Comparison of ENCODE assay signal across 1 cellular context in the genomic region with DNA sequence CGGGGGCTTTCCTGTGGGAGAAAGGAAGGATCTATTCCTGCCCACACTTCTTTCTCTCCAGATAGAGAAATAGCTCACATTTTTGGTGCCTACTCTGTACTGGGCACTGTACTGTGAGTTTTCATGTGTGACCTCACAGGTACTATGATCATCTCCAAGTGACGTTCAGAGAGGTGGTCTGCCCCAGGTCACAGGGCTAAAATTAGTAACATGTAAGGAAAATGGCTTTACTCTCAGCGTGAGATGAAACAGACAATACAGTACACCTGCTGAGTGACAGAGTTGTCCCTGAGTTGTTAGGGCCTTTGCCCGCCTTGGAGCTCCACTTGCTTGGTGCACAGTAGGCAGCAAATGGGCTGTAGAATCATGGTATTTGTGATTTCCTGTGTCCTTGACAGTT.
TF ChIP-seq lines count a peak whose summit lies in the region.

No MANE protein-coding gene starts in this region.

TF ChIP-seq in WTC11, 78 proteins besides CTCF, POLR2A, EP300 and RAD21 (continued from another document):
- TF ChIP-seq, protein P1, sequence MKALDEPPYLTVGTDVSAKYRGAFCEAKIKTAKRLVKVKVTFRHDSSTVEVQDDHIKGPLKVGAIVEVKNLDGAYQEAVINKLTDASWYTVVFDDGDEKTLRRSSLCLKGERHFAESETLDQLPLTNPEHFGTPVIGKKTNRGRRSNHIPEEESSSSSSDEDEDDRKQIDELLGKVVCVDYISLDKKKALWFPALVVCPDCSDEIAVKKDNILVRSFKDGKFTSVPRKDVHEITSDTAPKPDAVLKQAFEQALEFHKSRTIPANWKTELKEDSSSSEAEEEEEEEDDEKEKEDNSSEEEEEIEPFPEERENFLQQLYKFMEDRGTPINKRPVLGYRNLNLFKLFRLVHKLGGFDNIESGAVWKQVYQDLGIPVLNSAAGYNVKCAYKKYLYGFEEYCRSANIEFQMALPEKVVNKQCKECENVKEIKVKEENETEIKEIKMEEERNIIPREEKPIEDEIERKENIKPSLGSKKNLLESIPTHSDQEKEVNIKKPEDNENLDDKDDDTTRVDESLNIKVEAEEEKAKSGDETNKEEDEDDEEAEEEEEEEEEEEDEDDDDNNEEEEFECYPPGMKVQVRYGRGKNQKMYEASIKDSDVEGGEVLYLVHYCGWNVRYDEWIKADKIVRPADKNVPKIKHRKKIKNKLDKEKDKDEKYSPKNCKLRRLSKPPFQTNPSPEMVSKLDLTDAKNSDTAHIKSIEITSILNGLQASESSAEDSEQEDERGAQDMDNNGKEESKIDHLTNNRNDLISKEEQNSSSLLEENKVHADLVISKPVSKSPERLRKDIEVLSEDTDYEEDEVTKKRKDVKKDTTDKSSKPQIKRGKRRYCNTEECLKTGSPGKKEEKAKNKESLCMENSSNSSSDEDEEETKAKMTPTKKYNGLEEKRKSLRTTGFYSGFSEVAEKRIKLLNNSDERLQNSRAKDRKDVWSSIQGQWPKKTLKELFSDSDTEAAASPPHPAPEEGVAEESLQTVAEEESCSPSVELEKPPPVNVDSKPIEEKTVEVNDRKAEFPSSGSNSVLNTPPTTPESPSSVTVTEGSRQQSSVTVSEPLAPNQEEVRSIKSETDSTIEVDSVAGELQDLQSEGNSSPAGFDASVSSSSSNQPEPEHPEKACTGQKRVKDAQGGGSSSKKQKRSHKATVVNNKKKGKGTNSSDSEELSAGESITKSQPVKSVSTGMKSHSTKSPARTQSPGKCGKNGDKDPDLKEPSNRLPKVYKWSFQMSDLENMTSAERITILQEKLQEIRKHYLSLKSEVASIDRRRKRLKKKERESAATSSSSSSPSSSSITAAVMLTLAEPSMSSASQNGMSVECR (CRISPR knock-in tag; IDR thresholded peaks at IDR 0.05; ENCODE audit: borderline replicate concordance): no peak
- TF ChIP-seq ZNF138 (CRISPR knock-in tag; conservative IDR thresholded peaks at IDR 0.05) (no peak), NR3C1 (CRISPR knock-in tag; conservative IDR thresholded peaks at IDR 0.05; ENCODE audit: low read depth) (no peak), TCF7 (CRISPR knock-in tag; IDR thresholded peaks at IDR 0.05; ENCODE audit: low read depth) (no peak), NFE2L1 (CRISPR knock-in tag; IDR thresholded peaks at IDR 0.05) (no peak)
- TF ChIP-seq, protein P2, sequence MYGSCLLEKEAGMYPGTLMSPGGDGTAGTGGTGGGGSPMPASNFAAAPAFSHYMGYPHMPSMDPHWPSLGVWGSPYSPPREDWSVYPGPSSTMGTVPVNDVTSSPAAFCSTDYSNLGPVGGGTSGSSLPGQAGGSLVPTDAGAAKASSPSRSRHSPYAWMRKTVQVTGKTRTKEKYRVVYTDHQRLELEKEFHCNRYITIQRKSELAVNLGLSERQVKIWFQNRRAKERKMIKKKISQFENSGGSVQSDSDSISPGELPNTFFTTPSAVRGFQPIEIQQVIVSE (CRISPR knock-in tag; IDR thresholded peaks at IDR 0.05; ENCODE audit: borderline replicate concordance): no peak
TF ChIP-seq in WTC11: peak in this region for 0.
